ENCODE assay signal across 15 cellular contexts in genomic region chr17:43373343-43373742, GRCh38.
"Had no signal": no experiment of that assay in that cellular context is flagged by ENCODE, and none has a peak within 500 bp of the region (broad histone marks: within the 10 kb centered on the region; RNA-seq: fewer than 3 reads in every experiment).

No MANE protein-coding gene starts in this region.

- H3K4me1 ChIP-seq: uterus had no signal

- H3K9me3 ChIP-seq: gastrocnemius medialis, right atrium auricular region, uterus had no signal

- DNase-seq: activated CD4-positive, alpha-beta T cell treated with anti-CD3 and anti-CD28 coated beads, Interleukin-2, amount 10 ng/mL, durations not matched to agents 7 days and 5 days; activated CD8-positive, alpha-beta memory T cell treated with anti-CD3 and anti-CD28 coated beads, Interleukin-2, amount 50 U/mL, for 48 hours; activated effector memory CD4-positive, alpha-beta T cell treated with anti-CD3 and anti-CD28 coated beads, Interleukin-2, amount 50 U/mL, for 16 hours; activated naive CD4-positive, alpha-beta T cell treated with anti-CD3 and anti-CD28 coated beads, Interleukin-2, amount 50 U/mL, for 16 hours; activated T-cell treated with anti-CD3 and anti-CD28 coated beads, Interleukin-2, amount 50 U/mL, for 48 hours; aorta; cortex of kidney; effector CD4-positive, alpha-beta T cell; gastrocnemius medialis; occipital lobe had no signal

- H3K4me3 ChIP-seq: gastrocnemius medialis, lung, right atrium auricular region, uterus had no signal

- ATAC-seq: activated CD4-positive, CD25-positive, alpha-beta regulatory T cell treated with anti-CD3 and anti-CD28 coated beads, Interleukin-2, amount 50 U/mL, for 24 hours; esophagus mucosa; gastrocnemius medialis had no signal

- H3K36me3 ChIP-seq: gastrocnemius medialis, right atrium auricular region, uterus had no signal

- H3K27me3 ChIP-seq: gastrocnemius medialis, right atrium auricular region, uterus had no signal
